In the genomic region with DNA sequence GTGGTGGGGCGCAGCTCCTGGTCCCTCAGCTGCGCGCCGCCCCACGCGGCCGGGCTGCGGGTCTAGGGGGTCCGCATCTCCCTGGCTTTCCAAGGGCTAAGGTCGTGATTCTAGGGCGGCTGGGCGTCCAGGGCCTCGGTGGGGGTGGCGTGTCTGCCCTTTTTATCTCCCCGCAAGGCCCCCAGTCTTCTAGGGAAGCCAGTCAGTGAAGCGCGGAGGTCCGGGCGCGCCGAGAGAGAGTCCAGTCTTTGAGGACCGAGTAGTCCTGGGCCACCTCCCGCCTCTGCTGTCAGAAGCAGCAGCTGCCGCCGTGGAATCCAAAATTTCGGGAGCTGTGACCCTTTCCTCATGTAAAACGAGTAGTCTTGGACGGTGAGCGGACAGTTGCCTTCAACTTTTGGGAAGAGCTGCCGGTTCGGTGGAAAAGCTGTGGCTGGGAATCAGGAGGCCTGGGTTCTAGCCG, we compare ENCODE assay signal across 9 cellular contexts. TPM values are rescaled to one million over a fixed set of nuclear protein-coding genes. Genes with fewer than 3 reads are reported as not detected.
DNase-seq lines count a peak whose midpoint lies in the region; ATAC-seq and TF ChIP-seq lines count a peak whose summit lies in the region.
"Not testable (repeated sequence)": the region's sequence is repeated elsewhere in the genome, so short reads cannot be mapped to it uniquely, and the experiment has no call there.
"Had no signal": no experiment of that assay in that cellular context is flagged by ENCODE, and none has a peak within 500 bp of the region (broad histone marks: within the 10 kb centered on the region; RNA-seq: fewer than 3 reads in every experiment).

No MANE protein-coding gene starts in this region.

- 0 to 1% (median 1%) methylated on average over 32 of the region's 32 CpGs for WGBS in psoas muscle, 3 donors

- H3K4me3 ChIP-seq in A673 (ENCODE audit: low read depth, low read length, poor library complexity, severe bottlenecking) (peak overlapping the region; percentile 79), psoas muscle (peak overlapping the region; percentile 79)

- H3K4me1 ChIP-seq in A673 (ENCODE audit: insufficient read depth, low read length, poor library complexity, severe bottlenecking): peaks cover 23% of the 10 kb centered on the region
- H3K4me1 ChIP-seq in psoas muscle: not testable (repeated sequence)

- H3K36me3 Mint-ChIP-seq in activated T-helper 1 cell treated with anti-CD3 and anti-CD28 coated beads, Interleukin-12 subunit alpha, Interleukin-12 subunit beta, Interleukin-2, Interleukin-4 antibody, amounts not matched to agents 30 ng/mL and 10 ng/mL and 1 ng/mL, durations not matched to agents 14 hours and 24 hours and 36 hours (ENCODE audit: low read depth): peaks cover 13% of the 10 kb centered on the region
- not testable (repeated sequence) for H3K36me3 Mint-ChIP-seq in endothelial cell (ENCODE audit: low read depth, unreplicated experiment)

- DNase-seq in A673 (ENCODE audit: low spot score); activated T-helper 1 cell treated with anti-CD3 and anti-CD28 coated beads, Interleukin-12 subunit alpha, Interleukin-12 subunit beta, Interleukin-2, Interleukin-4 antibody, amounts not matched to agents 30 ng/mL and 10 ng/mL and 1 ng/mL, durations not matched to agents 14 hours and 24 hours and 36 hours (ENCODE audit: low spot score): not testable (repeated sequence)
- DNase-seq in NCI-H69 (lab: John Stamatoyannopoulos, UW) (peak; percentile 60), endothelial cell (ENCODE audit: low spot score) (peak; percentile 18), left colon (peak; percentile 28 to 61), psoas muscle (peak in 1 of 2 donors; percentile 46)

- H3K27ac ChIP-seq in A673 (ENCODE audit: low read depth, low read length, poor library complexity, severe bottlenecking) (peak overlapping the region; percentile 90), psoas muscle (peak overlapping the region; percentile 88)

- H3K4me1 Mint-ChIP-seq in activated T-helper 1 cell treated with anti-CD3 and anti-CD28 coated beads, Interleukin-12 subunit alpha, Interleukin-12 subunit beta, Interleukin-2, Interleukin-4 antibody, amounts not matched to agents 30 ng/mL and 10 ng/mL and 1 ng/mL, durations not matched to agents 14 hours and 24 hours and 36 hours (ENCODE audit: low read depth): peaks cover 50% of the 10 kb centered on the region
- H3K4me1 Mint-ChIP-seq in endothelial cell (ENCODE audit: unreplicated experiment): not testable (repeated sequence)

- not testable (repeated sequence) for H3K27me3 Mint-ChIP-seq in activated T-helper 1 cell treated with anti-CD3 and anti-CD28 coated beads, Interleukin-12 subunit alpha, Interleukin-12 subunit beta, Interleukin-2, Interleukin-4 antibody, amounts not matched to agents 30 ng/mL and 10 ng/mL and 1 ng/mL, durations not matched to agents 14 hours and 24 hours and 36 hours (ENCODE audit: insufficient read depth); endothelial cell (ENCODE audit: unreplicated experiment)

- CTCF ChIA-PET in A673 (lab: Charles Lee): interaction anchor here (0.7 to 1.3 kb wide), 2 partner anchors 84 to 220 kb away, joined by 3 to 6 read pairs; no protein-coding TSS in a partner anchor

- H3K36me3 ChIP-seq in A673 (ENCODE audit: insufficient read depth, low read length, poor library complexity, severe bottlenecking); psoas muscle (ENCODE audit: insufficient read depth in 1 of 2, low read depth in 1 of 2): not testable (repeated sequence)

- H3K4me3 Mint-ChIP-seq in activated T-helper 1 cell treated with anti-CD3 and anti-CD28 coated beads, Interleukin-12 subunit alpha, Interleukin-12 subunit beta, Interleukin-2, Interleukin-4 antibody, amounts not matched to agents 30 ng/mL and 10 ng/mL and 1 ng/mL, durations not matched to agents 14 hours and 24 hours and 36 hours: peak overlapping the region; percentile 95
- peak overlapping the region; percentile 94 for H3K4me3 Mint-ChIP-seq in endothelial cell (ENCODE audit: unreplicated experiment)

- not testable (repeated sequence) for H3K9me3 Mint-ChIP-seq in activated T-helper 1 cell treated with anti-CD3 and anti-CD28 coated beads, Interleukin-12 subunit alpha, Interleukin-12 subunit beta, Interleukin-2, Interleukin-4 antibody, amounts not matched to agents 30 ng/mL and 10 ng/mL and 1 ng/mL, durations not matched to agents 14 hours and 24 hours and 36 hours; endothelial cell (ENCODE audit: unreplicated experiment)

- not testable (repeated sequence) for BruUV-seq in A673 (replicated peaks; lab: Mats Ljungman, UMichigan)

- intact Hi-C loops in A673 (cut with micrococcal nuclease; ENCODE audit: unreplicated experiment) (loop anchor here (10.0 kb wide), 1 partner anchor 135 kb away; no protein-coding TSS in a partner anchor), psoas muscle (cut with DNase I) (loop anchor here in 1 of 2 donors (2.0 kb wide), 1 partner anchor 41 kb away; a partner anchor contains a TSS)
- intact Hi-C loops in activated T-helper 1 cell treated with anti-CD3 and anti-CD28 coated beads, Interleukin-12 subunit alpha, Interleukin-12 subunit beta, Interleukin-2, Interleukin-4 antibody, amounts not matched to agents 30 ng/mL and 10 ng/mL and 1 ng/mL, durations not matched to agents 14 hours and 24 hours and 36 hours (cut with micrococcal nuclease): loop anchor here (2.0 to 5.0 kb wide), 2 partner anchors 132 to 211 kb away; no protein-coding TSS in a partner anchor
- intact Hi-C loops in left colon (cut with DNase I, micrococcal nuclease): not testable (repeated sequence)

- ATAC-seq in GM19035 (IDR thresholded peaks at IDR 0.05; ENCODE audit: unreplicated experiment) (peak; percentile 19), HG02970 (IDR thresholded peaks at IDR 0.05; ENCODE audit: low FRiP score, unreplicated experiment) (peak; percentile 20), left colon (peak; percentile 48), psoas muscle (peak; percentile 34 to 60 (median 46))

- H3K27ac Mint-ChIP-seq in activated T-helper 1 cell treated with anti-CD3 and anti-CD28 coated beads, Interleukin-12 subunit alpha, Interleukin-12 subunit beta, Interleukin-2, Interleukin-4 antibody, amounts not matched to agents 30 ng/mL and 10 ng/mL and 1 ng/mL, durations not matched to agents 14 hours and 24 hours and 36 hours: peak overlapping the region; percentile 97
- H3K27ac Mint-ChIP-seq in endothelial cell (ENCODE audit: unreplicated experiment): peak overlapping the region; percentile 8

- TF ChIP-seq CTCF in A673 (conservative IDR thresholded peaks at IDR 0.05; ENCODE audit: low read depth, low read length); endothelial cell (IDR thresholded peaks at IDR 0.05; ENCODE audit: unreplicated experiment); psoas muscle (IDR thresholded peaks at IDR 0.05): not testable (repeated sequence)

- POLR2A ChIA-PET in A673 (lab: Charles Lee; ENCODE audit: low non-redundant PET): not testable (repeated sequence)

- H3K9me3 ChIP-seq in A673 (ENCODE audit: low read depth, low read length, poor library complexity, severe bottlenecking); psoas muscle: not testable (repeated sequence)

- H3K27me3 ChIP-seq in A673 (replicated peaks; ENCODE audit: insufficient read depth, low read depth, low read length, poor library complexity); psoas muscle (ENCODE audit: insufficient read depth in 3 of 3, low read length in 2 of 3): not testable (repeated sequence)

RNA-seq across cellular contexts. Expression of a gene that starts 40.2 kb away (rescaled TPM):
- total RNA-seq in A673 (2021) (26.0 and 27.9 TPM in 2 replicates), endothelial cell (ENCODE audit: unreplicated experiment) (12.0 TPM), left colon (10 to 100 TPM; 16.1 to 19.1 TPM), psoas muscle (10 to 100 TPM in 1 of 4 donors, 1 to 10 TPM in 3; 6.9 to 10.3 (median 8.0) TPM)
- total RNA-seq in activated T-helper 1 cell treated with anti-CD3 and anti-CD28 coated beads, Interleukin-12 subunit alpha, Interleukin-12 subunit beta, Interleukin-2, Interleukin-4 antibody, amounts not matched to agents 30 ng/mL and 10 ng/mL and 1 ng/mL, durations not matched to agents 14 hours and 24 hours and 36 hours: 22.1 and 26.0 TPM in 2 replicates
- polyA plus RNA-seq in psoas muscle: 1 to 10 TPM; 6.2 to 7.3 (median 6.4) TPM

RNA-seq across cellular contexts. Expression of a gene that starts 46.1 kb away (rescaled TPM):
- total RNA-seq in A673 (2021) (3.3 and 5.5 TPM in 2 replicates), endothelial cell (ENCODE audit: unreplicated experiment) (1.3 TPM), left colon (under 1 TPM; 0.46 to 0.59 TPM), psoas muscle (under 1 TPM in 2 of 4 donors, not detected in 2; 0.09 to 0.50 TPM)
- 0.32 and 0.39 TPM in 2 replicates for total RNA-seq in activated T-helper 1 cell treated with anti-CD3 and anti-CD28 coated beads, Interleukin-12 subunit alpha, Interleukin-12 subunit beta, Interleukin-2, Interleukin-4 antibody, amounts not matched to agents 30 ng/mL and 10 ng/mL and 1 ng/mL, durations not matched to agents 14 hours and 24 hours and 36 hours
- under 1 TPM in 2 of 3 donors, not detected in 1; under 0.01 to 0.03 TPM for polyA plus RNA-seq in psoas muscle
- total RNA-seq: glomerular endothelial cell had no signal
